In genomic region chr9:114346146-114346545, GRCh38 we compare ENCODE assay signal across 1 cellular context.
A peak's percentile ranks its signal among the peaks of the same experiment; 100 is the strongest.
TF ChIP-seq lines count a peak whose summit lies in the region.

No MANE protein-coding gene starts in this region.

TF ChIP-seq in HepG2, 621 proteins besides CTCF, POLR2A, EP300 and RAD21:
- no peak for TF ChIP-seq MIER2 (CRISPR knock-in tag; IDR thresholded peaks at IDR 0.05)
- TF ChIP-seq, protein P1, sequence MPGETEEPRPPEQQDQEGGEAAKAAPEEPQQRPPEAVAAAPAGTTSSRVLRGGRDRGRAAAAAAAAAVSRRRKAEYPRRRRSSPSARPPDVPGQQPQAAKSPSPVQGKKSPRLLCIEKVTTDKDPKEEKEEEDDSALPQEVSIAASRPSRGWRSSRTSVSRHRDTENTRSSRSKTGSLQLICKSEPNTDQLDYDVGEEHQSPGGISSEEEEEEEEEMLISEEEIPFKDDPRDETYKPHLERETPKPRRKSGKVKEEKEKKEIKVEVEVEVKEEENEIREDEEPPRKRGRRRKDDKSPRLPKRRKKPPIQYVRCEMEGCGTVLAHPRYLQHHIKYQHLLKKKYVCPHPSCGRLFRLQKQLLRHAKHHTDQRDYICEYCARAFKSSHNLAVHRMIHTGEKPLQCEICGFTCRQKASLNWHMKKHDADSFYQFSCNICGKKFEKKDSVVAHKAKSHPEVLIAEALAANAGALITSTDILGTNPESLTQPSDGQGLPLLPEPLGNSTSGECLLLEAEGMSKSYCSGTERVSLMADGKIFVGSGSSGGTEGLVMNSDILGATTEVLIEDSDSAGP (CRISPR knock-in tag; IDR thresholded peaks at IDR 0.05; ENCODE audit: borderline replicate concordance): peak; percentile 44; the same call in 1 of the 2 replicates
